ENCODE assay signal across 12 cellular contexts in the genomic region with DNA sequence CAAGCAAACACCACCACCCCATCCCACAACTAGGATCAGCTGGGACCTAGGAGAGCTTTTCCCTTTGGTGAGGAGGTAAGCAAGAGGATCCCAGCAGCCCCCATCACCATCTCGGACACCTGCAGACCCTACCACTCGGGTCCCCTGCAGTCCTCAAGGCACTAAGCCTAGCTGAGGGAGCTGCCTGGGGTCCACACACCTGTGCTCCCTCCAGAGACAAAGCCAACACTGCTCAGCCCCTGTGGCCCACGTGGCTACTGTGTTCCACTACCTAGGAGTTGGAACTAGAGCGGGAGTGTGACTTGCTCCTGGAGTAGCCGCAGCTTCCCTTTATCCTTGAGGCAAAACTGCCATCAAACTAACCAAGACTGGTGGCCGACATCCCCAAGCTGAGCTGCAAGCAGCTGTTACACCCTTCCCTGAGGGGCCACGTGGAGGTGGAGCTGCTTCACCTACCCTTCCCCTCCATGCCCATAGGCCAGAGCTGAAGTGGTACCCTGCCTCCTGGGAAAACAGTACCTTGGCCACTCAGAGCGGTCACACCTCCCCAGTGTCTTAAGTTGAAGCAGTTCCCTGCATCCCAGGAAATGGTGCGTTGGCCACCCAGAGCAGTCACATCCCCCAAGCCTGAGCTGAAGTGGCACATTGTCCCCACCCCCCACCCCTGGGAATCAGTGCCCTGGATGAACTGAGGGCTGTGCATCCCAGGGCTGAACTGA.
"Had no signal": no experiment of that assay in that cellular context is flagged by ENCODE, and none has a peak within 500 bp of the region (broad histone marks: within the 10 kb centered on the region; RNA-seq: fewer than 3 reads in every experiment).

No MANE protein-coding gene starts in this region.

- H3K4me1 Mint-ChIP-seq: activated naive CD4-positive, alpha-beta T cell treated with anti-CD3 and anti-CD28 coated beads, Interleukin-2, amount 10 ng/mL, durations not matched to agents 7 days and 5 days; endodermal cell; naive B cell had no signal

- H3K4me3 Mint-ChIP-seq: activated naive CD4-positive, alpha-beta T cell treated with anti-CD3 and anti-CD28 coated beads, Interleukin-2, amount 10 ng/mL, durations not matched to agents 7 days and 5 days; endodermal cell; naive B cell; stimulated activated naive CD8-positive, alpha-beta T cell treated with anti-CD3 and anti-CD28 coated beads, Interleukin-15, Interleukin-2, amounts not matched to agents 100 ng/mL and 50 ng/mL, for 24 hours had no signal

- H3K27me3 Mint-ChIP-seq: activated naive CD4-positive, alpha-beta T cell treated with anti-CD3 and anti-CD28 coated beads, Interleukin-2, amount 10 ng/mL, durations not matched to agents 7 days and 5 days had no signal

- H3K27ac Mint-ChIP-seq: activated naive CD4-positive, alpha-beta T cell treated with anti-CD3 and anti-CD28 coated beads, Interleukin-2, amount 10 ng/mL, durations not matched to agents 7 days and 5 days; endodermal cell; naive B cell; stimulated activated naive CD8-positive, alpha-beta T cell treated with anti-CD3 and anti-CD28 coated beads, Interleukin-15, Interleukin-2, amounts not matched to agents 100 ng/mL and 50 ng/mL, for 24 hours had no signal

- DNase-seq: activated CD4-positive, alpha-beta T cell treated with anti-CD3 and anti-CD28 coated beads, Interleukin-2, amount 50 U/mL, for 48 hours; activated naive CD4-positive, alpha-beta T cell treated with anti-CD3 and anti-CD28 coated beads, Interleukin-2, amount 10 ng/mL, durations not matched to agents 7 days and 5 days; dermis blood vessel endothelial cell; endodermal cell; erythroblast; kidney glomerular epithelial cell; naive B cell; nucleus accumbens; stimulated activated CD4-positive, alpha-beta T cell treated with anti-CD3 and anti-CD28 coated beads, Interleukin-4, amount 100 ng/mL, for 24 hours; T-helper 1 cell had no signal

- H3K36me3 Mint-ChIP-seq: activated naive CD4-positive, alpha-beta T cell treated with anti-CD3 and anti-CD28 coated beads, Interleukin-2, amount 10 ng/mL, durations not matched to agents 7 days and 5 days had no signal

- ATAC-seq: body of pancreas had no signal
